ENCODE assay signal across 25 cellular contexts in genomic region chr4:165992263-165992662, GRCh38.
"Had no signal": no experiment of that assay in that cellular context is flagged by ENCODE, and none has a peak within 500 bp of the region (broad histone marks: within the 10 kb centered on the region; RNA-seq: fewer than 3 reads in every experiment).

No MANE protein-coding gene starts in this region.

- H3K27me3 Mint-ChIP-seq: activated CD4-positive, alpha-beta T cell treated with anti-CD3 and anti-CD28 coated beads for 36 hours; activated naive CD8-positive, alpha-beta T cell; effector memory CD8-positive, alpha-beta T cell; progenitor cell of endocrine pancreas; stimulated activated naive B cell treated with anti-CD40 and anti-IgM and Interleukin-4, amounts not matched to agents 10 μg/mL and 1 μg/mL and 100 μg/mL, for 72 hours had no signal

- H3K9me3 ChIP-seq: left ventricle myocardium inferior, neutrophil, ovary, right lobe of liver, suprapubic skin, tibial nerve had no signal

- H3K27ac Mint-ChIP-seq: activated CD4-positive, alpha-beta T cell treated with anti-CD3 and anti-CD28 coated beads for 36 hours; activated naive CD8-positive, alpha-beta T cell; effector memory CD8-positive, alpha-beta T cell; nephron progenitor cell; progenitor cell of endocrine pancreas; stimulated activated naive B cell treated with anti-CD40 and anti-IgM and Interleukin-4, amounts not matched to agents 10 μg/mL and 1 μg/mL and 100 μg/mL, for 72 hours had no signal

- H3K4me3 ChIP-seq: body of pancreas, cardiac muscle cell, left ventricle myocardium inferior, lung, ovary, right lobe of liver, smooth muscle cell, suprapubic skin, tibial nerve had no signal

- H3K4me1 ChIP-seq: body of pancreas, left ventricle myocardium inferior, right lobe of liver, suprapubic skin had no signal

- ATAC-seq: activated CD4-positive, alpha-beta T cell treated with anti-CD3 and anti-CD28 coated beads for 36 hours; body of pancreas; effector memory CD8-positive, alpha-beta T cell; right lobe of liver; stimulated activated naive B cell treated with anti-CD40 and anti-IgM and Interleukin-4, amounts not matched to agents 10 μg/mL and 1 μg/mL and 100 μg/mL, for 72 hours had no signal

- H3K36me3 Mint-ChIP-seq: activated naive CD8-positive, alpha-beta T cell; stimulated activated naive B cell treated with anti-CD40 and anti-IgM and Interleukin-4, amounts not matched to agents 10 μg/mL and 1 μg/mL and 100 μg/mL, for 72 hours had no signal

- H3K4me1 Mint-ChIP-seq: activated CD4-positive, alpha-beta T cell treated with anti-CD3 and anti-CD28 coated beads for 36 hours; nephron progenitor cell; stimulated activated naive B cell treated with anti-CD40 and anti-IgM and Interleukin-4, amounts not matched to agents 10 μg/mL and 1 μg/mL and 100 μg/mL, for 72 hours had no signal

- DNase-seq: activated CD4-positive, alpha-beta T cell treated with anti-CD3 and anti-CD28 coated beads for 36 hours; activated CD4-positive, alpha-beta T cell treated with anti-CD3 and anti-CD28 coated beads, Interleukin-2, amount 50 U/mL, for 4 hours; activated CD4-positive, CD25-positive, alpha-beta regulatory T cell; activated effector memory CD4-positive, alpha-beta T cell treated with Interleukin-2 at 50 U/mL for 16 hours; activated naive CD4-positive, alpha-beta T cell treated with Interleukin-2 at 50 U/mL for 16 hours; anterior cingulate cortex; body of pancreas; cortex of kidney; effector memory CD8-positive, alpha-beta T cell; erythroblast; kidney glomerular epithelial cell; left ventricle myocardium inferior; nephron progenitor cell; ovary; right lobe of liver; stimulated activated CD4-positive, alpha-beta T cell treated with anti-CD3 and anti-CD28 coated beads, Interleukin-2, amount 100 ng/mL, for 24 hours; stimulated activated naive B cell treated with anti-CD40 and anti-IgM and Interleukin-4, amounts not matched to agents 10 μg/mL and 1 μg/mL and 100 μg/mL, for 72 hours had no signal

- H3K27me3 ChIP-seq: body of pancreas, cardiac muscle cell, neutrophil, ovary, right lobe of liver, suprapubic skin, tibial nerve had no signal

- H3K9me3 Mint-ChIP-seq: nephron progenitor cell; stimulated activated naive B cell treated with anti-CD40 and anti-IgM and Interleukin-4, amounts not matched to agents 10 μg/mL and 1 μg/mL and 100 μg/mL, for 72 hours had no signal

- H3K36me3 ChIP-seq: cardiac muscle cell, left ventricle myocardium inferior, neutrophil, ovary, right lobe of liver, suprapubic skin, tibial nerve had no signal

- H3K4me3 Mint-ChIP-seq: activated CD4-positive, alpha-beta T cell treated with anti-CD3 and anti-CD28 coated beads for 36 hours; activated naive CD8-positive, alpha-beta T cell; effector memory CD8-positive, alpha-beta T cell; nephron progenitor cell; stimulated activated naive B cell treated with anti-CD40 and anti-IgM and Interleukin-4, amounts not matched to agents 10 μg/mL and 1 μg/mL and 100 μg/mL, for 72 hours had no signal

- H3K27ac ChIP-seq: body of pancreas, cardiac muscle cell, left ventricle myocardium inferior, neutrophil, ovary, right lobe of liver, suprapubic skin, tibial nerve had no signal

- H3K4me2 ChIP-seq: smooth muscle cell had no signal
